9 cellular contexts compared by ENCODE assay signal in genomic region chr12:988616-989015, GRCh38. TPM values are rescaled to one million over a fixed set of nuclear protein-coding genes. Genes with fewer than 3 reads are reported as not detected.
A peak's percentile ranks its signal among the peaks of the same experiment; 100 is the strongest.
DNase-seq lines count a peak whose midpoint lies in the region; ATAC-seq and TF ChIP-seq lines count a peak whose summit lies in the region.
"Had no signal": no experiment of that assay in that cellular context is flagged by ENCODE, and none has a peak within 500 bp of the region (broad histone marks: within the 10 kb centered on the region; RNA-seq: fewer than 3 reads in every experiment).

No MANE protein-coding gene starts in this region.

- no peak overlapping the region for H3K27ac ChIP-seq in DOHH2 (ENCODE audit: low read depth, low read length)
- no peak overlapping the region for H3K27ac ChIP-seq in Karpas-422 (ENCODE audit: low read length)
- H3K27ac ChIP-seq in parathyroid adenoma = no peak overlapping the region

- H3K36me3 ChIP-seq in DOHH2 (ENCODE audit: control insufficient read depth, low read length) (0 out of 2 replicates have a peak, but pooled peaks cover 5% of the 10 kb centered on the region), Karpas-422 (ENCODE audit: insufficient read depth, low read length) (no peaks in the 10 kb centered on the region), parathyroid adenoma (ENCODE audit: control insufficient read depth, insufficient read depth, low read length) (no peaks in the 10 kb centered on the region)

- no peaks in the 10 kb centered on the region for H3K27me3 ChIP-seq in DOHH2 (ENCODE audit: control insufficient read depth, low read length)
- no peaks in the 10 kb centered on the region for H3K27me3 ChIP-seq in Karpas-422 (ENCODE audit: low read length)
- H3K27me3 ChIP-seq in parathyroid adenoma (ENCODE audit: control insufficient read depth, insufficient read depth, low read length) = no peaks in the 10 kb centered on the region

- peaks cover 43% of the 10 kb centered on the region for H3K79me2 ChIP-seq in DOHH2 (ENCODE audit: control insufficient read depth, low read length)
- H3K79me2 ChIP-seq in Karpas-422 (ENCODE audit: low read length) = 0 out of 2 replicates have a peak, but pooled peaks cover 3% of the 10 kb centered on the region
- peaks cover 12% of the 10 kb centered on the region for H3K79me2 ChIP-seq in parathyroid adenoma

- H3F3A ChIP-seq in DOHH2 (ENCODE audit: control insufficient read depth, insufficient read depth) = peaks cover 12% of the 10 kb centered on the region; the same call in 1 of the 2 replicates

- H3K4me1 ChIP-seq in DOHH2 (ENCODE audit: control insufficient read depth, low read length) = peaks cover 31% of the 10 kb centered on the region
- peaks cover 33% of the 10 kb centered on the region for H3K4me1 ChIP-seq in Karpas-422 (ENCODE audit: low read length)
- peaks cover 18% of the 10 kb centered on the region for H3K4me1 ChIP-seq in parathyroid adenoma

- peak overlapping the region; percentile 82 for H3K4me2 ChIP-seq in DOHH2 (ENCODE audit: low read length)
- peak overlapping the region; percentile 98 for H3K4me2 ChIP-seq in Karpas-422 (ENCODE audit: low read depth, low read length, poor library complexity, severe bottlenecking)
- no peak overlapping the region for H3K4me2 ChIP-seq in parathyroid adenoma (ENCODE audit: low read length)

- no peaks in the 10 kb centered on the region for H3K9me3 ChIP-seq in DOHH2 (ENCODE audit: control insufficient read depth, insufficient read depth, low read length)
- H3K9me3 ChIP-seq in Karpas-422 (ENCODE audit: low read length) = no peaks in the 10 kb centered on the region
- H3K9me3 ChIP-seq in parathyroid adenoma (ENCODE audit: control insufficient read depth, low read length) = no peaks in the 10 kb centered on the region

- ATAC-seq in HG02571 (IDR thresholded peaks at IDR 0.05; ENCODE audit: unreplicated experiment) = no peak

- H3K4me3 ChIP-seq in DOHH2 (ENCODE audit: low read length) = peak overlapping the region; percentile 81
- H3K4me3 ChIP-seq in Karpas-422 (ENCODE audit: low read length) = no peak overlapping the region
- H3K4me3 ChIP-seq in parathyroid adenoma (ENCODE audit: low read depth, low read length) = no peak overlapping the region

- H4K20me1 ChIP-seq in DOHH2 (ENCODE audit: control insufficient read depth, insufficient read depth, low read depth, low read length) = no peaks in the 10 kb centered on the region
- peaks cover 4% of the 10 kb centered on the region; the same call in 1 of the 2 replicates for H4K20me1 ChIP-seq in Karpas-422 (ENCODE audit: insufficient read depth, low read depth, low read length)

- no peaks in the 10 kb centered on the region for H3K9me2 ChIP-seq in DOHH2 (replicated peaks; ENCODE audit: control insufficient read depth, low read length)
- H3K9me2 ChIP-seq in Karpas-422 (replicated peaks; ENCODE audit: insufficient read depth, low read length) = no peaks in the 10 kb centered on the region

- H2AFZ ChIP-seq in Karpas-422 (ENCODE audit: low read length) = no peak overlapping the region
- peak overlapping the region; percentile 61 for H2AFZ ChIP-seq in parathyroid adenoma

- TF ChIP-seq CTCF in DOHH2 (IDR thresholded peaks at IDR 0.05; ENCODE audit: low read depth, low read length, poor library complexity, severe bottlenecking) (no peak), parathyroid adenoma (IDR thresholded peaks at IDR 0.05) (no peak)

- no peak overlapping the region for H3K9ac ChIP-seq in Karpas-422 (ENCODE audit: low read length)
- H3K9ac ChIP-seq in parathyroid adenoma = no peak overlapping the region

- DNase-seq in Karpas-422 = no peak
- peak; percentile 16 for DNase-seq in dermis blood vessel endothelial cell
- DNase-seq in NCI-H2227 (lab: John Stamatoyannopoulos, UW; ENCODE audit: unreplicated experiment) = no peak
- DNase-seq in NCI-H1105 (lab: John Stamatoyannopoulos, UW) = no peak
- no peak for DNase-seq in hypothalamus (lab: John Stamatoyannopoulos, UW)
- DNase-seq: RPMI8226 had no signal

RNA-seq across cellular contexts. Expression of gene ERC1, which starts 2.4 kb away (rescaled TPM):
- 20.3 and 30.3 TPM in 2 replicates for total RNA-seq in Karpas-422 (2014; rRNA removed; shearing (Covaris generic); ENCODE audit: low replicate concordance)
- total RNA-seq in dermis blood vessel endothelial cell = 47.1 and 51.5 TPM in 2 replicates

RNA-seq across cellular contexts. Expression of gene RAD52, which starts 39.1 kb away (rescaled TPM):
- total RNA-seq in Karpas-422 (2014; rRNA removed; shearing (Covaris generic); ENCODE audit: low replicate concordance) = 14.9 and 23.5 TPM in 2 replicates
- total RNA-seq in dermis blood vessel endothelial cell = 14.6 and 18.0 TPM in 2 replicates
